In the genomic region with DNA sequence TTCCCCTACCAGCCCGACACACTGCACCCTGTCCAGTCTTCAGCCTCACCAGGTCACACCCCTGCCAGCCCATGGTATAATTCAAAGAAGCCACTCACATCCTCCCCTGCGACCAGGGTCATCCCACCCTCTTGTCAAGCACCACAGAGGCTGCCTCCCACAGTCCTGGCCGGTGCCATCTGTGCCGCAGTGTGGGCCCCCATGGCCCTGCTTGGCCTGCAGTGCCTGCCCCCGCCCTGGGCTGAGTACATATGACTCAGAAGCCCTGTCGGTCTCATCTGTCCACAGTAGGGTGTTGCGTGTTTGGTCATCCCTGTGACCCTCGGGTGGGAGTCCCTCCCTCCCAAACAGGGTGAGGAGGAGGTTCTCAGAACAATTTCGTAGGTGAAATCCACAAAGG, we compare ENCODE assay signal across 23 cellular contexts.
A peak's percentile ranks its signal among the peaks of the same experiment; 100 is the strongest.
DNase-seq lines count a peak whose midpoint lies in the region; ATAC-seq and TF ChIP-seq lines count a peak whose summit lies in the region.
"Had no signal": no experiment of that assay in that cellular context is flagged by ENCODE, and none has a peak within 500 bp of the region (broad histone marks: within the 10 kb centered on the region; RNA-seq: fewer than 3 reads in every experiment).

No MANE protein-coding gene starts in this region.

- TF ChIP-seq CTCF in heart right ventricle (IDR thresholded peaks at IDR 0.05), result no peak
- no peak for TF ChIP-seq CTCF in endodermal cell (conservative IDR thresholded peaks at IDR 0.05)
- no peak for TF ChIP-seq CTCF in esophagus squamous epithelium (IDR thresholded peaks at IDR 0.05)
- no peak for TF ChIP-seq CTCF in dorsolateral prefrontal cortex (IDR thresholded peaks at IDR 0.05 in 54 of 56, conservative IDR thresholded peaks at IDR 0.05 in 2 of 56; ENCODE audit: low read depth in 1 of 56, partially characterized antibody in 56 of 56)

- H3K36me3 Mint-ChIP-seq in endodermal cell (ENCODE audit: low read depth), result no peaks in the 10 kb centered on the region
- H3K36me3 Mint-ChIP-seq: CD14-positive monocyte; CD8-positive, alpha-beta memory T cell had no signal

- DNase-seq in heart right ventricle (no peak), Right ventricle myocardium inferior (ENCODE audit: missing footprints) (no peak), endodermal cell (peak; percentile 13), mesenteric fat pad (ENCODE audit: low spot score) (peak; percentile 55), esophagus squamous epithelium (lab: John Stamatoyannopoulos, UW) (no peak), dorsolateral prefrontal cortex (no peak)
- DNase-seq: 8988T; ACHN; AML-193; BE2C; CD4-positive, alpha-beta T cell; CD8-positive, alpha-beta memory T cell; DMS 273 treated with DMSO at 0.1 percent for 48 hours; DMS79; EL; GDM1; H9 had no signal

- no peak overlapping the region for H3K4me3 Mint-ChIP-seq in endodermal cell
- H3K4me3 Mint-ChIP-seq: CD14-positive monocyte; CD4-positive, alpha-beta T cell; GM23338; H9 had no signal

- H3K27ac Mint-ChIP-seq in endodermal cell, result no peak overlapping the region
- H3K27ac Mint-ChIP-seq: CD4-positive, alpha-beta T cell; CD8-positive, alpha-beta memory T cell; GM23338 had no signal

- H3K27me3 Mint-ChIP-seq in endodermal cell (ENCODE audit: insufficient read depth), result no peaks in the 10 kb centered on the region
- H3K27me3 Mint-ChIP-seq: CD4-positive, alpha-beta T cell had no signal

- H3K9me3 ChIP-seq in heart right ventricle (peaks cover 0 to 7% (median 0%) of the 10 kb centered on the region in 11 donors), endodermal cell (ENCODE audit: control insufficient read depth, low read length) (no peaks in the 10 kb centered on the region), esophagus squamous epithelium (no peaks in the 10 kb centered on the region)
- H3K9me3 ChIP-seq: A549, BE2C had no signal

- ATAC-seq in heart right ventricle (peak in 5 of 8 donors; percentile 16 to 54 (median 26)), Right ventricle myocardium inferior (no peak)
- ATAC-seq: A549, GM12878, GM23338, HCT116 had no signal

- H3K4me3 ChIP-seq in heart right ventricle (no peak overlapping the region), endodermal cell (ENCODE audit: low read length) (no peak overlapping the region), esophagus squamous epithelium (no peak overlapping the region), dorsolateral prefrontal cortex (no peak overlapping the region)
- H3K4me3 ChIP-seq: A549; BLaER1 treated with 17β-estradiol and CSF1 and Interleukin-3, amounts not matched to agents 10 nM and 100 nM; GM12878; GM23338 had no signal

- no peaks in the 10 kb centered on the region for H3K4me1 Mint-ChIP-seq in endodermal cell
- H3K4me1 Mint-ChIP-seq: CD14-positive monocyte; CD8-positive, alpha-beta memory T cell; GM23338; H9 had no signal

- TF ChIP-seq POLR2A in esophagus squamous epithelium (IDR thresholded peaks at IDR 0.05), result no peak

- H3K27ac ChIP-seq in heart right ventricle, result no peak overlapping the region
- no peak overlapping the region for H3K27ac ChIP-seq in endodermal cell (ENCODE audit: low read depth, low read length)
- H3K27ac ChIP-seq in esophagus squamous epithelium, result no peak overlapping the region
- no peak overlapping the region for H3K27ac ChIP-seq in dorsolateral prefrontal cortex
- H3K27ac ChIP-seq: A549; BLaER1 treated with 17β-estradiol and CSF1 and Interleukin-3, amounts not matched to agents 10 nM and 100 nM had no signal

- peaks cover 5% of the 10 kb centered on the region for H3K9me3 Mint-ChIP-seq in endodermal cell
- H3K9me3 Mint-ChIP-seq: CD4-positive, alpha-beta T cell; CD8-positive, alpha-beta memory T cell; H9 had no signal

- WGBS in heart right ventricle, 2 donors, result 78 to 83% methylated on average over 9 of the region's 9 CpGs
- 91 to 98% methylated on average over 5 to 9 of the region's 9 CpGs for WGBS in endodermal cell (ENCODE audit: insufficient coverage in 1 of 2, insufficient read length in 1 of 2), 2 experiments
- 78 to 88% methylated on average over 3 to 7 of the region's 9 CpGs for WGBS in esophagus squamous epithelium, 2 donors

- H3K36me3 ChIP-seq in heart right ventricle (no peaks in the 10 kb centered on the region), endodermal cell (ENCODE audit: control insufficient read depth, insufficient read depth, low read length) (no peaks in the 10 kb centered on the region), esophagus squamous epithelium (no peaks in the 10 kb centered on the region)
- H3K36me3 ChIP-seq: BE2C; BLaER1 treated with 17β-estradiol and CSF1 and Interleukin-3, amounts not matched to agents 10 nM and 100 nM had no signal

- no peak overlapping the region for H3K9ac ChIP-seq in endodermal cell (ENCODE audit: extremely low read depth, low read length, poor library complexity, severe bottlenecking)
- H3K9ac ChIP-seq: BLaER1 treated with 17β-estradiol and CSF1 and Interleukin-3, amounts not matched to agents 10 nM and 100 nM had no signal

- H3K27me3 ChIP-seq in heart right ventricle (no peaks in the 10 kb centered on the region), endodermal cell (ENCODE audit: control insufficient read depth, insufficient read depth, low read length, poor library complexity, severe bottlenecking) (no peaks in the 10 kb centered on the region), esophagus squamous epithelium (no peaks in the 10 kb centered on the region), dorsolateral prefrontal cortex (no peaks in the 10 kb centered on the region)
- H3K27me3 ChIP-seq: BE2C; BLaER1 treated with 17β-estradiol and CSF1 and Interleukin-3, amounts not matched to agents 10 nM and 100 nM had no signal

- peaks cover 0 to 12% (median 5%) of the 10 kb centered on the region in 9 donors for H3K4me1 ChIP-seq in heart right ventricle
- H3K4me1 ChIP-seq in endodermal cell (ENCODE audit: control insufficient read depth, insufficient read depth, low read length), result no peaks in the 10 kb centered on the region
- H3K4me1 ChIP-seq in esophagus squamous epithelium, result no peaks in the 10 kb centered on the region
- H3K4me1 ChIP-seq: A549; BE2C; BLaER1 treated with 17β-estradiol and CSF1 and Interleukin-3, amounts not matched to agents 10 nM and 100 nM had no signal

- intact Hi-C loops in heart right ventricle (cut with DNase I), result no loop called here
- intact Hi-C loops in Right ventricle myocardium inferior (cut with DNase I), result no loop called here
- intact Hi-C loops in esophagus squamous epithelium (cut with DNase I), result no loop called here
- intact Hi-C loops in dorsolateral prefrontal cortex (cut with DNase I), result no loop called here

Comparison
In these comparisons a context has a peak if more than half of its experiments do, and no peak if none do; other contexts are left out.
1. DNase-seq: peak in endodermal cell (single experiment) and mesenteric fat pad (single experiment); none in heart right ventricle (0 of 2), Right ventricle myocardium inferior (single experiment), esophagus squamous epithelium (single experiment) and dorsolateral prefrontal cortex (0 of 10).